ENCODE assay signal across 8 cellular contexts in genomic region chr13:33817513-33817842, GRCh38. TPM values are rescaled to one million over a fixed set of nuclear protein-coding genes. Genes with fewer than 3 reads are reported as not detected.
A peak's percentile ranks its signal among the peaks of the same experiment; 100 is the strongest.
DNase-seq lines count a peak whose midpoint lies in the region; ATAC-seq and TF ChIP-seq lines count a peak whose summit lies in the region.

No MANE protein-coding gene starts in this region.

- H3K36me3 Mint-ChIP-seq in Calu3 (ENCODE audit: insufficient read depth, unreplicated experiment), result peaks cover 24% of the 10 kb centered on the region
- peaks cover 28% of the 10 kb centered on the region for H3K36me3 Mint-ChIP-seq in activated CD4-positive, alpha-beta memory T cell treated with anti-CD3 and anti-CD28 coated beads, Interleukin-2, amount 10 ng/mL, durations not matched to agents 7 days and 5 days (ENCODE audit: low read depth)

- intact Hi-C loops in Calu3 (cut with micrococcal nuclease; ENCODE audit: unreplicated experiment), result no loop called here
- intact Hi-C loops in thyroid gland (cut with DNase I), result no loop called here

- H3K9me3 ChIP-seq in iPS-20b (ENCODE audit: insufficient read depth, low read depth, low read length) (no peaks in the 10 kb centered on the region), thyroid gland (no peaks in the 10 kb centered on the region)

- CTCF ChIA-PET in Calu3 (lab: Charles Lee), result no interaction called here
- CTCF ChIA-PET in activated CD4-positive, alpha-beta memory T cell treated with anti-CD3 and anti-CD28 coated beads, Interleukin-2, amount 10 ng/mL, durations not matched to agents 7 days and 5 days (lab: Charles Lee), result interaction anchor here (0.7 to 1.6 kb wide), 6 partner anchors 16 to 1279 kb away, joined by 3 to 9 read pairs (median 3); partner anchors contain the start of gene N4BP2L2

- DNase-seq in Calu3 (no peak), thyroid gland (no peak), epidermal melanocyte (ENCODE audit: insufficient read length, low spot score) (no peak), activated gamma-delta T cell treated with Interleukin-2 at 50 U/mL for 16 hours (no peak)
- no peak for DNase-seq in activated CD4-positive, alpha-beta memory T cell treated with anti-CD3 and anti-CD28 coated beads, Interleukin-2, amount 10 ng/mL, durations not matched to agents 7 days and 5 days
- no peak for DNase-seq in stimulated activated CD4-positive, alpha-beta T cell treated with anti-CD3 and anti-CD28 coated beads, Interleukin-12 subunit alpha, Interleukin-12 subunit beta, amount 100 ng/mL, for 4 hours

- 34 to 35% methylated on average over 3 of the region's 3 CpGs for WGBS in thyroid gland, 2 donors

- no peaks in the 10 kb centered on the region for H3K4me1 ChIP-seq in iPS-20b (ENCODE audit: insufficient read depth, low read length)
- peaks cover 0 to 4% of the 10 kb centered on the region in 2 donors for H3K4me1 ChIP-seq in thyroid gland

- peak overlapping the region; percentile 75 for H3K27ac Mint-ChIP-seq in Calu3 (ENCODE audit: unreplicated experiment)
- H3K27ac Mint-ChIP-seq in activated CD4-positive, alpha-beta memory T cell treated with anti-CD3 and anti-CD28 coated beads, Interleukin-2, amount 10 ng/mL, durations not matched to agents 7 days and 5 days, result peak overlapping the region; percentile 84

- H3K36me3 ChIP-seq in iPS-20b (ENCODE audit: insufficient read depth, low read depth, low read length) (peaks cover 28% of the 10 kb centered on the region), thyroid gland (no peaks in the 10 kb centered on the region)

- POLR2A ChIA-PET in activated CD4-positive, alpha-beta memory T cell treated with anti-CD3 and anti-CD28 coated beads, Interleukin-2, amount 10 ng/mL, durations not matched to agents 7 days and 5 days (lab: Charles Lee), result interaction anchor here (1.1 to 3.2 kb wide), 12 partner anchors 11 to 1502 kb away, joined by 4 to 28 read pairs (median 6); partner anchors contain the start of genes BRCA2 and ZAR1L

- ATAC-seq in HG02642 (IDR thresholded peaks at IDR 0.05; ENCODE audit: poor library complexity, unreplicated experiment), result peak; percentile 18

- H3K27me3 ChIP-seq in iPS-20b (ENCODE audit: insufficient read depth, low read length) (no peaks in the 10 kb centered on the region), thyroid gland (no peaks in the 10 kb centered on the region)

- TSS peak; percentile 80 for BruUV-seq in Calu3 (replicated peaks; lab: Mats Ljungman, UMichigan)

- no peaks in the 10 kb centered on the region for H3K9me3 Mint-ChIP-seq in Calu3 (ENCODE audit: low read depth, unreplicated experiment)
- H3K9me3 Mint-ChIP-seq in activated CD4-positive, alpha-beta memory T cell treated with anti-CD3 and anti-CD28 coated beads, Interleukin-2, amount 10 ng/mL, durations not matched to agents 7 days and 5 days, result no peaks in the 10 kb centered on the region

- peak overlapping the region; percentile 96; the same call in 1 of the 2 replicates for H3K9ac ChIP-seq in iPS-20b (ENCODE audit: low read depth, low read length)

- H3K4me3 ChIP-seq in iPS-20b (ENCODE audit: low read length) (peak overlapping the region; percentile 85), thyroid gland (replicated peaks in 1 of 3) (peak overlapping the region; percentile 70 to 81 (median 80))

- H3K4me1 Mint-ChIP-seq in Calu3 (ENCODE audit: low read depth, unreplicated experiment), result peaks cover 8% of the 10 kb centered on the region
- peaks cover 46% of the 10 kb centered on the region for H3K4me1 Mint-ChIP-seq in activated CD4-positive, alpha-beta memory T cell treated with anti-CD3 and anti-CD28 coated beads, Interleukin-2, amount 10 ng/mL, durations not matched to agents 7 days and 5 days

- TF ChIP-seq POLR2A in thyroid gland (IDR thresholded peaks at IDR 0.05), result no peak

- peak overlapping the region; percentile 78 for H3K4me3 Mint-ChIP-seq in Calu3 (ENCODE audit: low read depth, unreplicated experiment)
- H3K4me3 Mint-ChIP-seq in activated CD4-positive, alpha-beta memory T cell treated with anti-CD3 and anti-CD28 coated beads, Interleukin-2, amount 10 ng/mL, durations not matched to agents 7 days and 5 days, result peak overlapping the region; percentile 98

- H3K27me3 Mint-ChIP-seq in Calu3 (ENCODE audit: unreplicated experiment), result no peaks in the 10 kb centered on the region
- peaks cover 3% of the 10 kb centered on the region for H3K27me3 Mint-ChIP-seq in activated CD4-positive, alpha-beta memory T cell treated with anti-CD3 and anti-CD28 coated beads, Interleukin-2, amount 10 ng/mL, durations not matched to agents 7 days and 5 days

- no peak overlapping the region for H3K27ac ChIP-seq in iPS-20b (ENCODE audit: low read length)
- peak overlapping the region in 2 of 3 donors; percentile 32 to 61 for H3K27ac ChIP-seq in thyroid gland

- TF ChIP-seq CTCF in Calu3 (IDR thresholded peaks at IDR 0.05; ENCODE audit: unreplicated experiment), result no peak
- TF ChIP-seq CTCF in thyroid gland (IDR thresholded peaks at IDR 0.05), result no peak

RNA-seq across cellular contexts. Expression of gene RFC3, which starts 0.5 kb away (rescaled TPM):
- total RNA-seq in Calu3 (2022), result 30.1 and 30.8 TPM in 2 replicates
- total RNA-seq in activated CD4-positive, alpha-beta memory T cell treated with anti-CD3 and anti-CD28 coated beads, Interleukin-2, amount 10 ng/mL, durations not matched to agents 7 days and 5 days, result 10 to 100 TPM; 34.9 to 35.2 TPM
- total RNA-seq in thyroid gland, result 10 to 100 TPM in 2 of 4 donors, 1 to 10 TPM in 2; 7.4 to 13.3 (median 9.8) TPM
